ENCODE assay signal across 1 cellular context in the genomic region with DNA sequence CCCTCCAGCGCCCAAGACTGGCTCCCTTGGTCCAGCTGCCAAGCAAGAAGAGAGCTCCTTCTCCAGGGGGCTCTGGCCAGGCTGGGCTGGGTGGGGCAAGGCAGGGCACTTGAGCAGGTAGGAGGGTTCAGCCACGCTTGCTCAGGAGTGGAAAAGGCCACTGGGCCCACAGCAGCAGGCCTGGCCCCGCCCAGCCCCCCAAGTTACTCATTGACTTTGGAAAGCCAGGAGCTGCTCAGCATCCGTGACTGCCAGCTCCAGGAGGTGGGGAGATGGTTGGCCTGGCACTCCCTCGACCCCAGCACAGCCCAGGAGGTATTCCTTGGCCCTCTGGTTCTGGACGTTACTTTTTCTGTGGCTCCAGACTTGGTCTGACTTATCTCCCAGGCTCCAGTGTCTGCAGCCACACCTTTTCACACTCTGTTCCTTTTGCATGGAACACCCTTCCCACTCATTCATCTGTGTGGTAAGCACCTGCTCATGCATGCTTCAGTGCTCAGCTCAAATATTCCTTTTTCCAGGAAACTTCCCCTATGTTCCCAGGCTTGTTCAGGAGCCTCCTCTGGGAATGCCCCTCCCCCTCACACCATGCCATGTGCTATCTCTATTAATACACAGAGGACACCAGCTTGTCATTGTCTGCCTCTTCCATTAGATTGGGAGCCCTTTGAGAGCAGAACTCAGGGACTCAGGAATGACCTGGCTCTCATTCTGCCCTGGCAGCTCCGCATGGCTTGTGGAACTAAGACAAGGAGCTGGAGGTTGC.
TF ChIP-seq lines count a peak whose summit lies in the region.

CDH16 (minus strand) TSS at position 83 of the 766 bp plus-strand sequence. CDS start 820 bp downstream, outside the sequence.

TF ChIP-seq in IMR-90, 13 proteins besides CTCF, POLR2A, EP300 and RAD21 (continued from another document):
- TF ChIP-seq USF2 (IDR thresholded peaks at IDR 0.05; ENCODE audit: low read depth, low read length) (no peak), RFX5 (IDR thresholded peaks at IDR 0.05; ENCODE audit: low read depth, low read length) (no peak)
TF ChIP-seq in IMR-90: peak in this region for 0.
